In the genomic region with DNA sequence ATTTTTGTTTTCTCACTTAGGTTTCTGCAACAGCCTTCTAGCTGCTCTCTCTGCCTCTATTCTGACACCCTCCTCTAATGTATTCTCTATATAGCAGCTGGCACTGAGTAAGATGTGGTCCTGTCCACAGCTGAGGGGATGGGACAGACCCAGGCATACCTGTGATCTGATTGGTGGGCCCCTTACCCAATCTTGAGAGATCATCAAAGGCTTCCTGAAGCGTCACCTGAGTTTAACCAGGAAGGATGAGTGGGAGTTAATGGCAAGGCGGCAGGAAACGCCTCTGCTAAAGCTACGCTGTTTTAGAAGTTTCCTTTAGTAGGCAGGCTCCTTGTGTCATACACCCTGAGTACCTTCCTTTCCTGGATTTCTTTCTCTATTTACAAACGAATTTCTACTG, we compare ENCODE assay signal across 10 cellular contexts. TPM values are rescaled to one million over a fixed set of nuclear protein-coding genes. Genes with fewer than 3 reads are reported as not detected.
DNase-seq lines count a peak whose midpoint lies in the region; ATAC-seq, FAIRE-seq and TF ChIP-seq lines count a peak whose summit lies in the region.
"Had no signal": no experiment of that assay in that cellular context is flagged by ENCODE, and none has a peak within 500 bp of the region (broad histone marks: within the 10 kb centered on the region; RNA-seq: fewer than 3 reads in every experiment).

No MANE protein-coding gene starts in this region.

- ATAC-seq in HG03442 (IDR thresholded peaks at IDR 0.05; ENCODE audit: unreplicated experiment) (peak; percentile 48), GM21423 (IDR thresholded peaks at IDR 0.05; ENCODE audit: unreplicated experiment) (no peak), GM18867 (IDR thresholded peaks at IDR 0.05; ENCODE audit: unreplicated experiment) (no peak), GM21528 (IDR thresholded peaks at IDR 0.05; ENCODE audit: low FRiP score, unreplicated experiment) (no peak)
- ATAC-seq in naive thymus-derived CD4-positive, alpha-beta T cell = peak; percentile 90

- no peak overlapping the region for H3K4me3 ChIP-seq in DOHH2 (ENCODE audit: low read length)
- H3K4me3 ChIP-seq in naive thymus-derived CD4-positive, alpha-beta T cell (ENCODE audit: low read length) = peak overlapping the region; percentile 43
- H3K4me3 ChIP-seq in kidney (ENCODE audit: low read length in 2 of 2) = no peak overlapping the region

- peaks cover 3% of the 10 kb centered on the region for H3K36me3 Mint-ChIP-seq in activated T-cell treated with anti-CD3 and anti-CD28 coated beads, Interleukin-2, amount 50 U/mL, for 24 hours (ENCODE audit: low read depth)
- H3K36me3 Mint-ChIP-seq in naive thymus-derived CD4-positive, alpha-beta T cell = peaks cover 0 to 3% (median 0%) of the 10 kb centered on the region in 5 donors
- H3K36me3 Mint-ChIP-seq: memory B cell had no signal

- peaks cover 20% of the 10 kb centered on the region for H3F3A ChIP-seq in DOHH2 (ENCODE audit: control insufficient read depth, insufficient read depth)

- CTCF ChIA-PET in naive thymus-derived CD4-positive, alpha-beta T cell (lab: Charles Lee) = interaction anchor here (0.8 to 0.9 kb wide), 2 partner anchors 35 to 71 kb away, joined by 3 read pairs; no protein-coding TSS in a partner anchor

- peak overlapping the region; percentile 82 for H3K4me3 Mint-ChIP-seq in activated T-cell treated with anti-CD3 and anti-CD28 coated beads, Interleukin-2, amount 50 U/mL, for 24 hours
- peak overlapping the region; percentile 48 to 80 (median 75) for H3K4me3 Mint-ChIP-seq in naive thymus-derived CD4-positive, alpha-beta T cell
- H3K4me3 Mint-ChIP-seq: memory B cell had no signal

- DNase-seq in activated T-cell treated with anti-CD3 and anti-CD28 coated beads, Interleukin-2, amount 50 U/mL, for 24 hours = peak; percentile 63
- DNase-seq in naive thymus-derived CD4-positive, alpha-beta T cell = peak in 8 of 9 donors; percentile 57 to 89 (median 78)
- DNase-seq in kidney = no peak

- H3K9me3 Mint-ChIP-seq in activated T-cell treated with anti-CD3 and anti-CD28 coated beads, Interleukin-2, amount 50 U/mL, for 24 hours = no peaks in the 10 kb centered on the region
- no peaks in the 10 kb centered on the region for H3K9me3 Mint-ChIP-seq in naive thymus-derived CD4-positive, alpha-beta T cell
- H3K9me3 Mint-ChIP-seq: memory B cell had no signal

- intact Hi-C loops in naive thymus-derived CD4-positive, alpha-beta T cell (cut with micrococcal nuclease) = loop anchor here (1.0 to 10.0 kb wide), 3 partner anchors 8 to 556 kb away; no protein-coding TSS in a partner anchor
- intact Hi-C loops in kidney (cut with DNase I) = no loop called here

- FAIRE-seq in kidney (lab: Jason Lieb, UNC) = no peak
- FAIRE-seq: endometrium had no signal

- TF ChIP-seq CTCF in DOHH2 (IDR thresholded peaks at IDR 0.05; ENCODE audit: low read depth, low read length, poor library complexity, severe bottlenecking) (no peak), kidney (IDR thresholded peaks at IDR 0.05; ENCODE audit: borderline replicate concordance, extremely low read depth, insufficient read depth) (no peak)

- H3K9me3 ChIP-seq in DOHH2 (ENCODE audit: control insufficient read depth, insufficient read depth, low read length) (no peaks in the 10 kb centered on the region), kidney (ENCODE audit: control insufficient read depth in 1 of 2, low read length in 2 of 2) (no peaks in the 10 kb centered on the region)
- no peaks in the 10 kb centered on the region for H3K9me3 ChIP-seq in naive thymus-derived CD4-positive, alpha-beta T cell (ENCODE audit: control insufficient read depth in 2 of 3, low read length in 3 of 3)

- H4K20me1 ChIP-seq in DOHH2 (ENCODE audit: control insufficient read depth, insufficient read depth, low read depth, low read length) = no peaks in the 10 kb centered on the region

- no peaks in the 10 kb centered on the region for H3K27me3 Mint-ChIP-seq in activated T-cell treated with anti-CD3 and anti-CD28 coated beads, Interleukin-2, amount 50 U/mL, for 24 hours
- H3K27me3 Mint-ChIP-seq in naive thymus-derived CD4-positive, alpha-beta T cell = peaks cover 0 to 28% (median 0%) of the 10 kb centered on the region in 5 donors

- H3K27me3 ChIP-seq in DOHH2 (ENCODE audit: control insufficient read depth, low read length) = 0 out of 2 replicates have a peak, but pooled peaks cover 2% of the 10 kb centered on the region
- H3K27me3 ChIP-seq in naive thymus-derived CD4-positive, alpha-beta T cell (ENCODE audit: control insufficient read depth in 2 of 2, insufficient read depth in 2 of 2, low read length in 2 of 2) = no peaks in the 10 kb centered on the region

- H3K4me1 ChIP-seq in DOHH2 (ENCODE audit: control insufficient read depth, low read length) (peaks cover 46% of the 10 kb centered on the region), kidney (ENCODE audit: control insufficient read depth in 1 of 2, insufficient read depth in 1 of 2, low read depth in 1 of 2, low read length in 2 of 2) (peaks cover 0 to 15% of the 10 kb centered on the region in 2 donors)
- H3K4me1 ChIP-seq in naive thymus-derived CD4-positive, alpha-beta T cell (ENCODE audit: control insufficient read depth in 2 of 2, insufficient read depth in 2 of 2, low read length in 2 of 2) = peaks cover 33 to 57% of the 10 kb centered on the region in 2 donors

- H3K4me1 Mint-ChIP-seq in activated T-cell treated with anti-CD3 and anti-CD28 coated beads, Interleukin-2, amount 50 U/mL, for 24 hours (ENCODE audit: low read depth) = peaks cover 83% of the 10 kb centered on the region
- peaks cover 58 to 96% (median 87%) of the 10 kb centered on the region in 7 donors for H3K4me1 Mint-ChIP-seq in naive thymus-derived CD4-positive, alpha-beta T cell

- H3K36me3 ChIP-seq in DOHH2 (ENCODE audit: control insufficient read depth, low read length) (no peaks in the 10 kb centered on the region; the same call in 1 of the 2 replicates), kidney (ENCODE audit: control insufficient read depth in 1 of 2, insufficient read depth in 2 of 2, low read length in 2 of 2) (no peaks in the 10 kb centered on the region)
- H3K36me3 ChIP-seq in naive thymus-derived CD4-positive, alpha-beta T cell (ENCODE audit: control insufficient read depth in 2 of 3, insufficient read depth in 3 of 3, low read length in 3 of 3) = no peaks in the 10 kb centered on the region

- H3K9ac ChIP-seq in kidney (ENCODE audit: low read length in 2 of 2) = no peak overlapping the region

- H3K79me2 ChIP-seq in DOHH2 (ENCODE audit: control insufficient read depth, low read length) = peaks cover 10% of the 10 kb centered on the region

- peak overlapping the region; percentile 73; the same call in 1 of the 2 replicates for H3K4me2 ChIP-seq in DOHH2 (ENCODE audit: low read length)

- H3K27ac ChIP-seq in DOHH2 (ENCODE audit: low read depth, low read length) = no peak overlapping the region
- H3K27ac ChIP-seq in naive thymus-derived CD4-positive, alpha-beta T cell (ENCODE audit: low read depth, low read length) = peak overlapping the region; percentile 63
- H3K27ac ChIP-seq in kidney (ENCODE audit: low read depth in 2 of 2, low read length in 2 of 2) = no peak overlapping the region

- no peaks in the 10 kb centered on the region for H3K9me2 ChIP-seq in DOHH2 (replicated peaks; ENCODE audit: control insufficient read depth, low read length)

- peak overlapping the region; percentile 91 for H3K27ac Mint-ChIP-seq in activated T-cell treated with anti-CD3 and anti-CD28 coated beads, Interleukin-2, amount 50 U/mL, for 24 hours
- peak overlapping the region; percentile 81 to 96 (median 88) for H3K27ac Mint-ChIP-seq in naive thymus-derived CD4-positive, alpha-beta T cell
- H3K27ac Mint-ChIP-seq: memory B cell had no signal

- POLR2A ChIA-PET in naive thymus-derived CD4-positive, alpha-beta T cell (lab: Charles Lee) = interaction anchor here (0.5 to 3.7 kb wide), 8 partner anchors 9 to 86 kb away, joined by 3 to 19 read pairs (median 4); a partner anchor contains a TSS

RNA-seq across cellular contexts. Expression of a gene that starts 5.7 kb away (rescaled TPM):
- 10 to 100 TPM; 19.1 to 38.6 (median 28.6) TPM for total RNA-seq in naive thymus-derived CD4-positive, alpha-beta T cell
- 1 to 10 TPM in 1 of 2 donors, under 1 TPM in 1; 0.77 to 1.1 TPM for polyA plus RNA-seq in naive thymus-derived CD4-positive, alpha-beta T cell
- total RNA-seq in kidney = 13.1 TPM
- 0.52 TPM for polyA plus RNA-seq in kidney (ENCODE audit: insufficient read depth, low read depth, low replicate concordance)

RNA-seq across cellular contexts. Expression of a gene that starts 52.3 kb away (rescaled TPM):
- 10 to 100 TPM; 43.1 to 73.9 (median 65.8) TPM for total RNA-seq in naive thymus-derived CD4-positive, alpha-beta T cell
- polyA plus RNA-seq in naive thymus-derived CD4-positive, alpha-beta T cell = 100 to 1,000 TPM; 207 to 220 TPM
- 44.4 TPM for total RNA-seq in kidney
- polyA plus RNA-seq in kidney (ENCODE audit: insufficient read depth, low read depth, low replicate concordance) = 86.2 TPM

Comparison
In these comparisons a context has a peak if more than half of its experiments do, and no peak if none do; other contexts are left out.
1. ATAC-seq: peak in HG03442 (single experiment) and naive thymus-derived CD4-positive, alpha-beta T cell (single experiment); none in GM21423 (single experiment), GM18867 (single experiment) and GM21528 (single experiment).